In genomic region chr20:22489614-22490286, GRCh38 we compare ENCODE assay signal across 1 cellular context.
A peak's percentile ranks its signal among the peaks of the same experiment; 100 is the strongest.
TF ChIP-seq lines count a peak whose summit lies in the region.

No MANE protein-coding gene starts in this region.

TF ChIP-seq in HepG2, 621 proteins besides CTCF, POLR2A, EP300 and RAD21 (continued from another document and continues in another):
- peak; percentile 59; the same call in 1 of the 2 replicates for TF ChIP-seq ZNF800 (CRISPR knock-in tag; IDR thresholded peaks at IDR 0.05)
- TF ChIP-seq FOXK2 (IDR thresholded peaks at IDR 0.05) = no peak
- TF ChIP-seq NCOA5 (CRISPR knock-in tag; IDR thresholded peaks at IDR 0.05) = no peak
- TF ChIP-seq ZNF639 (CRISPR knock-in tag; conservative IDR thresholded peaks at IDR 0.05) = 0 out of 2 replicates have a peak, but pooled peaks have one; percentile 13
- TF ChIP-seq ZNF572 (CRISPR knock-in tag; IDR thresholded peaks at IDR 0.05) = no peak
- TF ChIP-seq AFF4 (CRISPR knock-in tag; IDR thresholded peaks at IDR 0.05) = no peak
- TF ChIP-seq REPIN1 (CRISPR knock-in tag; IDR thresholded peaks at IDR 0.05; ENCODE audit: borderline replicate concordance, low read depth) = 0 out of 2 replicates have a peak, but pooled peaks have one; percentile 18
- TF ChIP-seq ZNF704 (CRISPR knock-in tag; IDR thresholded peaks at IDR 0.05; ENCODE audit: borderline replicate concordance) = no peak
- no peak for TF ChIP-seq PATZ1 (CRISPR knock-in tag; IDR thresholded peaks at IDR 0.05)
- TF ChIP-seq ZNF646 (CRISPR knock-in tag; IDR thresholded peaks at IDR 0.05) = no peak
- no peak for TF ChIP-seq ZNF549 (CRISPR knock-in tag; IDR thresholded peaks at IDR 0.05)
- no peak for TF ChIP-seq HNRNPUL1 (IDR thresholded peaks at IDR 0.05; ENCODE audit: low read depth, low read length)
- TF ChIP-seq ZNF609 (CRISPR knock-in tag; IDR thresholded peaks at IDR 0.05; ENCODE audit: borderline replicate concordance) = no peak
- TF ChIP-seq ZFP90 (CRISPR knock-in tag; IDR thresholded peaks at IDR 0.05; ENCODE audit: borderline replicate concordance) = 0 out of 2 replicates have a peak, but pooled peaks have one; percentile 46
- no peak for TF ChIP-seq MED13 (CRISPR knock-in tag; IDR thresholded peaks at IDR 0.05)
- TF ChIP-seq ZNF720 (CRISPR knock-in tag; IDR thresholded peaks at IDR 0.05) = no peak
- TF ChIP-seq ZNF276 (CRISPR knock-in tag; IDR thresholded peaks at IDR 0.05; ENCODE audit: low read depth) = no peak
- no peak for TF ChIP-seq PAXIP1 (CRISPR knock-in tag; conservative IDR thresholded peaks at IDR 0.05)
- no peak for TF ChIP-seq HOXA9 (CRISPR knock-in tag; IDR thresholded peaks at IDR 0.05; ENCODE audit: borderline replicate concordance)
- TF ChIP-seq POLR2AphosphoS2 (IDR thresholded peaks at IDR 0.05; ENCODE audit: low read depth, low read length) = no peak
- no peak for TF ChIP-seq NKX3-1 (CRISPR knock-in tag; IDR thresholded peaks at IDR 0.05)
